13 cellular contexts compared by ENCODE assay signal in genomic region chr2:98835831-98836385, GRCh38.
A peak's percentile ranks its signal among the peaks of the same experiment; 100 is the strongest.
DNase-seq lines count a peak whose midpoint lies in the region; ATAC-seq, FAIRE-seq and TF ChIP-seq lines count a peak whose summit lies in the region.
"Had no signal": no experiment of that assay in that cellular context is flagged by ENCODE, and none has a peak within 500 bp of the region (broad histone marks: within the 10 kb centered on the region; RNA-seq: fewer than 3 reads in every experiment).

No MANE protein-coding gene starts in this region.

- POLR2A ChIA-PET in PC-3 (lab: Charles Lee; ENCODE audit: unreplicated experiment): no interaction called here
- POLR2A ChIA-PET in naive thymus-derived CD8-positive, alpha-beta T cell (lab: Charles Lee): interaction anchor here (0.5 to 2.2 kb wide), 12 partner anchors 63 to 227 kb away, joined by 3 to 18 read pairs (median 4); partner anchors contain the start of gene MGAT4A
- POLR2A ChIA-PET in A673 (lab: Charles Lee; ENCODE audit: low non-redundant PET): no interaction called here

- H3F3A ChIP-seq in PC-3 (ENCODE audit: low read length, unreplicated experiment): no peaks in the 10 kb centered on the region

- no peak for TF ChIP-seq CTCF in PC-3 (conservative IDR thresholded peaks at IDR 0.05; ENCODE audit: low read depth, low read length)
- TF ChIP-seq CTCF in A673 (conservative IDR thresholded peaks at IDR 0.05; ENCODE audit: low read depth, low read length): no peak
- no peak for TF ChIP-seq CTCF in D721Med (IDR thresholded peaks at IDR 0.05; ENCODE audit: insufficient read depth, missing control alignments)

- DNase-seq in COLO668 (lab: John Stamatoyannopoulos, UW; ENCODE audit: unreplicated experiment): peak; percentile 64
- peak; percentile 39 for DNase-seq in PC-3
- DNase-seq in activated T-helper 2 cell treated with anti-CD3 and anti-CD28 coated beads, Interferon-gamma antibody, Interleukin-2, Interleukin-4, amounts not matched to agents 10 μg/mL and 5 μg/mL and 100 μg/mL, durations not matched to agents 14 hours and 24 hours and 36 hours (ENCODE audit: low spot score): peak; percentile 33
- DNase-seq in naive thymus-derived CD8-positive, alpha-beta T cell: peak in 9 of 10 donors; percentile 40 to 81 (median 69)
- DNase-seq in GM03348 (ENCODE audit: low spot score): no peak
- DNase-seq in A673 (ENCODE audit: low spot score): no peak
- no peak for DNase-seq in D721Med (ENCODE audit: insufficient read length, low spot score)
- DNase-seq: H9, NCI-H526 treated with DMSO at 0.1 percent for 48 hours, tibial artery had no signal

- H3K79me2 ChIP-seq in PC-3 (ENCODE audit: low read length): no peaks in the 10 kb centered on the region

- BruUV-seq in PC-3 (replicated peaks; lab: Mats Ljungman, UMichigan) (no TSS peak), A673 (replicated peaks; lab: Mats Ljungman, UMichigan) (no TSS peak)

- H3K4me3 ChIP-seq in PC-3 (ENCODE audit: low read length) (no peak overlapping the region), A673 (ENCODE audit: low read depth, low read length, poor library complexity, severe bottlenecking) (no peak overlapping the region)
- H3K4me3 ChIP-seq: tibial artery had no signal

- H3K4me1 ChIP-seq in PC-3 (ENCODE audit: insufficient read depth, low read length) (0 out of 2 replicates have a peak, but pooled peaks cover 5% of the 10 kb centered on the region), A673 (ENCODE audit: insufficient read depth, low read length, poor library complexity, severe bottlenecking) (no peaks in the 10 kb centered on the region)

- H3K27me3 Mint-ChIP-seq in activated T-helper 2 cell treated with anti-CD3 and anti-CD28 coated beads, Interferon-gamma antibody, Interleukin-2, Interleukin-4, amounts not matched to agents 10 μg/mL and 5 μg/mL and 100 μg/mL, durations not matched to agents 14 hours and 24 hours and 36 hours (ENCODE audit: low read depth): peaks cover 11% of the 10 kb centered on the region
- no peaks in the 10 kb centered on the region for H3K27me3 Mint-ChIP-seq in naive thymus-derived CD8-positive, alpha-beta T cell

- no peaks in the 10 kb centered on the region for H3K9me3 Mint-ChIP-seq in activated T-helper 2 cell treated with anti-CD3 and anti-CD28 coated beads, Interferon-gamma antibody, Interleukin-2, Interleukin-4, amounts not matched to agents 10 μg/mL and 5 μg/mL and 100 μg/mL, durations not matched to agents 14 hours and 24 hours and 36 hours
- H3K9me3 Mint-ChIP-seq in naive thymus-derived CD8-positive, alpha-beta T cell: no peaks in the 10 kb centered on the region
- H3K9me3 Mint-ChIP-seq: H9 had no signal

- H3K4me3 Mint-ChIP-seq in activated T-helper 2 cell treated with anti-CD3 and anti-CD28 coated beads, Interferon-gamma antibody, Interleukin-2, Interleukin-4, amounts not matched to agents 10 μg/mL and 5 μg/mL and 100 μg/mL, durations not matched to agents 14 hours and 24 hours and 36 hours (ENCODE audit: low read depth): peak overlapping the region; percentile 24
- peak overlapping the region; percentile 43 to 83 (median 64) for H3K4me3 Mint-ChIP-seq in naive thymus-derived CD8-positive, alpha-beta T cell
- H3K4me3 Mint-ChIP-seq: H9 had no signal

- no peaks in the 10 kb centered on the region for H4K20me1 ChIP-seq in PC-3 (ENCODE audit: low read length)

- intact Hi-C loops in PC-3 (cut with micrococcal nuclease): no loop called here
- intact Hi-C loops in activated T-helper 2 cell treated with anti-CD3 and anti-CD28 coated beads, Interferon-gamma antibody, Interleukin-2, Interleukin-4, amounts not matched to agents 10 μg/mL and 5 μg/mL and 100 μg/mL, durations not matched to agents 14 hours and 24 hours and 36 hours (cut with micrococcal nuclease): loop anchor here (2.0 to 10.0 kb wide), 3 partner anchors 231 to 423 kb away; partner anchors contain the start of genes LIPT1 and TSGA10
- intact Hi-C loops in A673 (cut with micrococcal nuclease; ENCODE audit: unreplicated experiment): loop anchor here (2.0 to 5.0 kb wide), 3 partner anchors 187 to 424 kb away; no protein-coding TSS in a partner anchor

- no peaks in the 10 kb centered on the region for H3K36me3 Mint-ChIP-seq in activated T-helper 2 cell treated with anti-CD3 and anti-CD28 coated beads, Interferon-gamma antibody, Interleukin-2, Interleukin-4, amounts not matched to agents 10 μg/mL and 5 μg/mL and 100 μg/mL, durations not matched to agents 14 hours and 24 hours and 36 hours (ENCODE audit: low read depth)
- no peaks in the 10 kb centered on the region for H3K36me3 Mint-ChIP-seq in naive thymus-derived CD8-positive, alpha-beta T cell

- peak overlapping the region; percentile 79 for H3K27ac Mint-ChIP-seq in activated T-helper 2 cell treated with anti-CD3 and anti-CD28 coated beads, Interferon-gamma antibody, Interleukin-2, Interleukin-4, amounts not matched to agents 10 μg/mL and 5 μg/mL and 100 μg/mL, durations not matched to agents 14 hours and 24 hours and 36 hours
- peak overlapping the region; percentile 83 to 98 (median 93) for H3K27ac Mint-ChIP-seq in naive thymus-derived CD8-positive, alpha-beta T cell

- no peak for FAIRE-seq in D721Med (lab: Jason Lieb, UNC)
- FAIRE-seq: islet of Langerhans, TTC549 had no signal

- H3K4me2 ChIP-seq in PC-3 (ENCODE audit: low read length): no peak overlapping the region

- peaks cover 40% of the 10 kb centered on the region for H3K4me1 Mint-ChIP-seq in activated T-helper 2 cell treated with anti-CD3 and anti-CD28 coated beads, Interferon-gamma antibody, Interleukin-2, Interleukin-4, amounts not matched to agents 10 μg/mL and 5 μg/mL and 100 μg/mL, durations not matched to agents 14 hours and 24 hours and 36 hours (ENCODE audit: low read depth)
- H3K4me1 Mint-ChIP-seq in naive thymus-derived CD8-positive, alpha-beta T cell: peaks cover 14 to 44% (median 37%) of the 10 kb centered on the region in 4 donors

- H3K9me3 ChIP-seq in PC-3 (ENCODE audit: low read length) (no peaks in the 10 kb centered on the region), A673 (ENCODE audit: low read depth, low read length, poor library complexity, severe bottlenecking) (no peaks in the 10 kb centered on the region)
- H3K9me3 ChIP-seq: tibial artery had no signal

- H3K27me3 ChIP-seq in PC-3 (ENCODE audit: low read length) (no peaks in the 10 kb centered on the region), A673 (replicated peaks; ENCODE audit: insufficient read depth, low read depth, low read length, poor library complexity) (peaks cover 4% of the 10 kb centered on the region)
- H3K27me3 ChIP-seq: tibial artery had no signal

- no peak for ATAC-seq in PC-3
- ATAC-seq in naive thymus-derived CD8-positive, alpha-beta T cell: peak; percentile 85 to 92
- ATAC-seq in GM21390 (IDR thresholded peaks at IDR 0.05; ENCODE audit: unreplicated experiment): no peak

- no peaks in the 10 kb centered on the region for H3K9me2 ChIP-seq in PC-3 (replicated peaks; ENCODE audit: low read length)

- no peak overlapping the region for H3K9ac ChIP-seq in PC-3 (ENCODE audit: low read length)

- CTCF ChIA-PET in PC-3 (lab: Charles Lee): interaction anchor here (0.6 to 1.4 kb wide), 2 partner anchors 186 to 201 kb away, joined by 3 to 10 read pairs; no protein-coding TSS in a partner anchor
- CTCF ChIA-PET in A673 (lab: Charles Lee): interaction anchor here (1.2 to 2.3 kb wide), 2 partner anchors 186 to 230 kb away, joined by 5 to 24 read pairs; no protein-coding TSS in a partner anchor

- no peak overlapping the region for H2AFZ ChIP-seq in PC-3 (ENCODE audit: low read length)

- H3K36me3 ChIP-seq in PC-3 (ENCODE audit: low read depth, low read length) (no peaks in the 10 kb centered on the region), A673 (ENCODE audit: insufficient read depth, low read length, poor library complexity, severe bottlenecking) (no peaks in the 10 kb centered on the region)
- H3K36me3 ChIP-seq: tibial artery had no signal

- no peak overlapping the region for H3K27ac ChIP-seq in PC-3 (ENCODE audit: low read length)
- no peak overlapping the region for H3K27ac ChIP-seq in A673 (ENCODE audit: low read depth, low read length, poor library complexity, severe bottlenecking)
- H3K27ac ChIP-seq: tibial artery had no signal

Comparison
In these comparisons a context has a peak if more than half of its experiments do, and no peak if none do; other contexts are left out.
1. DNase-seq: peak in COLO668 (single experiment), PC-3 (single experiment), activated T-helper 2 cell treated with anti-CD3 and anti-CD28 coated beads, Interferon-gamma antibody, Interleukin-2, Interleukin-4, amounts not matched to agents 10 μg/mL and 5 μg/mL and 100 μg/mL, durations not matched to agents 14 hours and 24 hours and 36 hours (single experiment) and naive thymus-derived CD8-positive, alpha-beta T cell (9 of 10); none in GM03348 (single experiment), A673 (single experiment) and D721Med (single experiment).
2. ATAC-seq: peak in naive thymus-derived CD8-positive, alpha-beta T cell (2 of 2); none in PC-3 (single experiment) and GM21390 (single experiment).